In the genomic region with DNA sequence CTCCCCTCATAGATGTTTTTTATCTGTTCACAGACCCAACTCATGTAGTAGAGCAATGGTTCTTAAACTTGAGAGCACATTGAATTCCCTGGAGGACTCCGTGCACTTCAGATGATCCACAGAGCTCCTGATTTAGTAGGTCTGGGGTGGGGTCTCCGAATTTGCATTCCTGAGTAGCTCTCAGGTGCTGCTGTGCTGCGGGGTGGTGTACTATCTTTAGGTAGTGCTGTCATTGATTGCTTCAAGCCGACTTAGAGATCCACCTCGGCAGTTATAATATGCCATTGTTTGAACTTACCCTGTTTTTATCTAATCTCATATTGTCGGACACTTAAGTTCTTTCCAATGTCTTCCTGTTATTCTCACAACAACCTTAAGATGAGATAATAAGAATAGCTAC, we compare ENCODE assay signal across 34 cellular contexts. TPM values are rescaled to one million over a fixed set of nuclear protein-coding genes. Genes with fewer than 3 reads are reported as not detected.
"Had no signal": no experiment of that assay in that cellular context is flagged by ENCODE, and none has a peak within 500 bp of the region (broad histone marks: within the 10 kb centered on the region; RNA-seq: fewer than 3 reads in every experiment).

No MANE protein-coding gene starts in this region.

- H3K9me3 ChIP-seq: ascending aorta, esophagus muscularis mucosa, gastrocnemius medialis, heart left ventricle had no signal

- H3K36me3 ChIP-seq: ascending aorta, esophagus muscularis mucosa, gastrocnemius medialis, heart left ventricle, WERI-Rb-1 had no signal

- H3K4me3 ChIP-seq: ascending aorta, coronary artery, dorsolateral prefrontal cortex, esophagus muscularis mucosa, gastrocnemius medialis, heart left ventricle had no signal

- H3K27me3 Mint-ChIP-seq: activated CD8-positive, alpha-beta T cell treated with anti-CD3 and anti-CD28 coated beads for 36 hours; activated naive CD4-positive, alpha-beta T cell treated with anti-CD3 and anti-CD28 coated beads, Interleukin-2, amount 50 U/mL, for 24 hours; activated naive CD8-positive, alpha-beta T cell treated with anti-CD3 and anti-CD28 coated beads, Interleukin-2, amount 50 U/mL, for 24 hours; brain; central memory CD8-positive, alpha-beta T cell; T-helper 17 cell had no signal

- H3K4me1 Mint-ChIP-seq: activated B cell treated with CpG ODN at 0.5 μM for 24 hours; activated naive CD4-positive, alpha-beta T cell treated with anti-CD3 and anti-CD28 coated beads, Interleukin-2, amount 50 U/mL, for 24 hours; activated naive CD8-positive, alpha-beta T cell treated with anti-CD3 and anti-CD28 coated beads for 36 hours; activated naive CD8-positive, alpha-beta T cell treated with anti-CD3 and anti-CD28 coated beads, Interleukin-2, amount 50 U/mL, for 24 hours; central memory CD8-positive, alpha-beta T cell had no signal

- H3K4me1 ChIP-seq: ascending aorta, esophagus muscularis mucosa, foreskin keratinocyte, gastrocnemius medialis, heart left ventricle had no signal

- H3K27me3 ChIP-seq: ascending aorta, esophagus muscularis mucosa, foreskin keratinocyte had no signal

- H3K9me3 Mint-ChIP-seq: activated B cell treated with CpG ODN at 0.5 μM for 24 hours; activated naive CD4-positive, alpha-beta T cell treated with anti-CD3 and anti-CD28 coated beads, Interleukin-2, amount 50 U/mL, for 24 hours; activated T-helper 1 cell treated with anti-CD3 and anti-CD28 coated beads, Interleukin-12 subunit alpha, Interleukin-12 subunit beta, Interleukin-2, Interleukin-4 antibody, amounts not matched to agents 30 ng/mL and 10 ng/mL and 1 ng/mL, durations not matched to agents 14 hours and 24 hours and 36 hours; activated T-helper 2 cell treated with anti-CD3 and anti-CD28 coated beads, Interferon-gamma antibody, Interleukin-2, Interleukin-4, amounts not matched to agents 10 μg/mL and 5 μg/mL and 100 μg/mL, durations not matched to agents 14 hours and 24 hours and 36 hours; central memory CD8-positive, alpha-beta T cell; dendritic cell treated with granulocyte-macrophage colony-stimulating factor and Interleukin-4, amounts not matched to agents 40 ng/mL and 50 ng/mL, for 4 days; T-helper 2 cell treated with Interferon-gamma antibody and Interleukin-4, amounts not matched to agents 5 μg/mL and 100 μg/mL, for 36 hours had no signal

- ATAC-seq: activated CD4-positive, CD25-positive, alpha-beta regulatory T cell treated with anti-CD3 and anti-CD28 coated beads, Interleukin-2, amount 50 U/mL, for 24 hours; activated CD8-positive, alpha-beta T cell treated with anti-CD3 and anti-CD28 coated beads for 36 hours; activated naive CD8-positive, alpha-beta T cell treated with anti-CD3 and anti-CD28 coated beads, Interleukin-2, amount 50 U/mL, for 24 hours; foreskin keratinocyte; gastrocnemius medialis; heart left ventricle; T-helper 17 cell had no signal

- H3K27ac Mint-ChIP-seq: activated B cell treated with CpG ODN at 0.5 μM for 24 hours; activated CD8-positive, alpha-beta T cell treated with anti-CD3 and anti-CD28 coated beads for 36 hours; activated naive CD4-positive, alpha-beta T cell treated with anti-CD3 and anti-CD28 coated beads for 36 hours; activated naive CD4-positive, alpha-beta T cell treated with anti-CD3 and anti-CD28 coated beads, Interleukin-2, amount 50 U/mL, for 24 hours; activated naive CD8-positive, alpha-beta T cell treated with anti-CD3 and anti-CD28 coated beads for 36 hours; activated naive CD8-positive, alpha-beta T cell treated with anti-CD3 and anti-CD28 coated beads, Interleukin-2, amount 50 U/mL, for 24 hours; activated T-helper 1 cell treated with anti-CD3 and anti-CD28 coated beads, Interleukin-12 subunit alpha, Interleukin-12 subunit beta, Interleukin-2, Interleukin-4 antibody, amounts not matched to agents 30 ng/mL and 10 ng/mL and 1 ng/mL, durations not matched to agents 14 hours and 24 hours and 36 hours; activated T-helper 2 cell treated with anti-CD3 and anti-CD28 coated beads, Interferon-gamma antibody, Interleukin-2, Interleukin-4, amounts not matched to agents 10 μg/mL and 5 μg/mL and 100 μg/mL, durations not matched to agents 14 hours and 24 hours and 36 hours; dendritic cell treated with granulocyte-macrophage colony-stimulating factor and Interleukin-4, amounts not matched to agents 40 ng/mL and 50 ng/mL, for 4 days; T-helper 17 cell; T-helper 2 cell treated with Interferon-gamma antibody and Interleukin-4, amounts not matched to agents 5 μg/mL and 100 μg/mL, for 36 hours had no signal

- H3K27ac ChIP-seq: ascending aorta, coronary artery, dorsolateral prefrontal cortex, esophagus muscularis mucosa, foreskin keratinocyte, gastrocnemius medialis, heart left ventricle, WERI-Rb-1 had no signal

- H3K36me3 Mint-ChIP-seq: activated naive CD4-positive, alpha-beta T cell treated with anti-CD3 and anti-CD28 coated beads, Interleukin-2, amount 50 U/mL, for 24 hours; activated naive CD8-positive, alpha-beta T cell treated with anti-CD3 and anti-CD28 coated beads for 36 hours; brain had no signal

- H3K4me3 Mint-ChIP-seq: activated B cell treated with CpG ODN at 0.5 μM for 24 hours; activated CD8-positive, alpha-beta T cell treated with anti-CD3 and anti-CD28 coated beads for 36 hours; activated naive CD4-positive, alpha-beta T cell treated with anti-CD3 and anti-CD28 coated beads for 36 hours; activated naive CD4-positive, alpha-beta T cell treated with anti-CD3 and anti-CD28 coated beads, Interleukin-2, amount 50 U/mL, for 24 hours; activated naive CD8-positive, alpha-beta T cell treated with anti-CD3 and anti-CD28 coated beads for 36 hours; activated naive CD8-positive, alpha-beta T cell treated with anti-CD3 and anti-CD28 coated beads, Interleukin-2, amount 50 U/mL, for 24 hours; activated T-helper 1 cell treated with anti-CD3 and anti-CD28 coated beads, Interleukin-12 subunit alpha, Interleukin-12 subunit beta, Interleukin-2, Interleukin-4 antibody, amounts not matched to agents 30 ng/mL and 10 ng/mL and 1 ng/mL, durations not matched to agents 14 hours and 24 hours and 36 hours; brain; central memory CD8-positive, alpha-beta T cell; dendritic cell treated with granulocyte-macrophage colony-stimulating factor and Interleukin-4, amounts not matched to agents 40 ng/mL and 50 ng/mL, for 4 days; T-helper 17 cell; T-helper 2 cell treated with Interferon-gamma antibody and Interleukin-4, amounts not matched to agents 5 μg/mL and 100 μg/mL, for 36 hours had no signal

- DNase-seq: activated B cell treated with CpG ODN at 0.5 μM for 24 hours; activated CD4-positive, alpha-beta T cell treated with anti-CD3 and anti-CD28 coated beads for 48 hours; activated CD4-positive, alpha-beta T cell treated with anti-CD3 and anti-CD28 coated beads, Interleukin-2, amount 50 U/mL, for 1 hour; activated CD4-positive, alpha-beta T cell treated with anti-CD3 and anti-CD28 coated beads, Interleukin-2, amount 50 U/mL, for 48 hours; activated CD8-positive, alpha-beta memory T cell treated with anti-CD3 and anti-CD28 coated beads for 24 hours; activated CD8-positive, alpha-beta T cell treated with anti-CD3 and anti-CD28 coated beads for 36 hours; activated effector memory CD4-positive, alpha-beta T cell treated with anti-CD3 and anti-CD28 coated beads, Interleukin-2, amount 50 U/mL, for 16 hours; activated naive CD4-positive, alpha-beta T cell treated with anti-CD3 and anti-CD28 coated beads for 36 hours; activated naive CD8-positive, alpha-beta T cell treated with anti-CD3 and anti-CD28 coated beads for 36 hours; activated naive CD8-positive, alpha-beta T cell treated with anti-CD3 and anti-CD28 coated beads, Interleukin-2, amount 50 U/mL, for 24 hours; activated T-cell treated with anti-CD3 and anti-CD28 coated beads, Interleukin-2, amount 50 U/mL, for 1 hour; activated T-cell treated with anti-CD3 and anti-CD28 coated beads, Interleukin-2, amount 50 U/mL, for 48 hours; dorsolateral prefrontal cortex; effector memory CD4-positive, alpha-beta T cell; erythroblast; foreskin keratinocyte; gastrocnemius medialis; glutamatergic neuron; heart left ventricle; T-helper 1 cell; T-helper 17 cell; T1000; WERI-Rb-1 had no signal

RNA-seq across cellular contexts. Expression of a gene that starts 45.0 kb away (rescaled TPM):
- total RNA-seq: activated B cell treated with CpG ODN at 0.5 μM for 24 hours; activated CD8-positive, alpha-beta T cell treated with anti-CD3 and anti-CD28 coated beads for 36 hours; activated naive CD4-positive, alpha-beta T cell treated with anti-CD3 and anti-CD28 coated beads for 36 hours; activated naive CD8-positive, alpha-beta T cell treated with anti-CD3 and anti-CD28 coated beads for 36 hours had no signal
